1 cellular context compared by ENCODE assay signal in genomic region chr7:151012921-151013347, GRCh38.
A peak's percentile ranks its signal among the peaks of the same experiment; 100 is the strongest.
TF ChIP-seq lines count a peak whose summit lies in the region.

No MANE protein-coding gene starts in this region.

TF ChIP-seq in HepG2, 621 proteins besides CTCF, POLR2A, EP300 and RAD21 (continued from another document):
- TF ChIP-seq ZBTB2 (CRISPR knock-in tag; IDR thresholded peaks at IDR 0.05; ENCODE audit: low read depth): no peak
- TF ChIP-seq ZNF776 (CRISPR knock-in tag; IDR thresholded peaks at IDR 0.05): no peak
- no peak for TF ChIP-seq TRIM22 (IDR thresholded peaks at IDR 0.05)
- TF ChIP-seq RBAK (CRISPR knock-in tag; IDR thresholded peaks at IDR 0.05): no peak
- no peak for TF ChIP-seq ZSCAN9 (CRISPR knock-in tag; IDR thresholded peaks at IDR 0.05; ENCODE audit: borderline replicate concordance)
- TF ChIP-seq MIER3 (CRISPR knock-in tag; IDR thresholded peaks at IDR 0.05; ENCODE audit: borderline replicate concordance): no peak
- no peak for TF ChIP-seq ZIK1 (CRISPR knock-in tag; IDR thresholded peaks at IDR 0.05; ENCODE audit: borderline replicate concordance, low read depth)
- no peak for TF ChIP-seq ZNF782 (CRISPR knock-in tag; IDR thresholded peaks at IDR 0.05; ENCODE audit: borderline replicate concordance)
- TF ChIP-seq CSRNP1 (CRISPR knock-in tag; IDR thresholded peaks at IDR 0.05): no peak
- TF ChIP-seq IKZF5 (CRISPR knock-in tag; IDR thresholded peaks at IDR 0.05): no peak
- TF ChIP-seq KMT2A (CRISPR knock-in tag; IDR thresholded peaks at IDR 0.05): 0 out of 2 replicates have a peak, but pooled peaks have one; percentile 1
